In genomic region chr14:52583544-52583943, GRCh38 we compare ENCODE assay signal across 20 cellular contexts. TPM values are rescaled to one million over a fixed set of nuclear protein-coding genes. Genes with fewer than 3 reads are reported as not detected.
DNase-seq lines count a peak whose midpoint lies in the region; ATAC-seq, FAIRE-seq and TF ChIP-seq lines count a peak whose summit lies in the region.
"Had no signal": no experiment of that assay in that cellular context is flagged by ENCODE, and none has a peak within 500 bp of the region (broad histone marks: within the 10 kb centered on the region; RNA-seq: fewer than 3 reads in every experiment).

No MANE protein-coding gene starts in this region.

- TF ChIP-seq POLR2A in Peyer's patch (IDR thresholded peaks at IDR 0.05): no peak

- H3K4me3 ChIP-seq in bronchial epithelial cell (ENCODE audit: low read depth, low read length) (no peak overlapping the region), keratinocyte (ENCODE audit: control insufficient read depth in 2 of 3, extremely low read depth in 1 of 3, insufficient read depth in 2 of 3, low read depth in 1 of 3, low read length in 3 of 3) (no peak overlapping the region), Peyer's patch (no peak overlapping the region)
- H3K4me3 ChIP-seq: GM12878, SK-N-MC had no signal

- H3K9me3 ChIP-seq in keratinocyte (ENCODE audit: control insufficient read depth, low read depth, low read length) (no peaks in the 10 kb centered on the region), Peyer's patch (no peaks in the 10 kb centered on the region)

- no peaks in the 10 kb centered on the region for H3K36me3 ChIP-seq in bronchial epithelial cell (ENCODE audit: control insufficient read depth, insufficient read depth, low read length)
- no peaks in the 10 kb centered on the region for H3K36me3 ChIP-seq in keratinocyte (ENCODE audit: control insufficient read depth in 2 of 2, extremely low read depth in 1 of 2, insufficient read depth in 2 of 2, low read length in 2 of 2)
- H3K36me3 ChIP-seq in Peyer's patch: no peaks in the 10 kb centered on the region

- FAIRE-seq in bronchial epithelial cell (lab: Jason Lieb, UNC): no peak
- no peak for FAIRE-seq in keratinocyte (lab: Jason Lieb, UNC)
- FAIRE-seq: GM12878, GM18507, HTR-8/SVneo had no signal

- no peak overlapping the region for H3K9ac ChIP-seq in keratinocyte (ENCODE audit: control insufficient read depth, extremely low read depth, insufficient read depth, low read length)

- H3K27ac ChIP-seq in keratinocyte (ENCODE audit: control insufficient read depth, insufficient read depth, low read length): no peak overlapping the region
- no peak overlapping the region for H3K27ac ChIP-seq in Peyer's patch
- H3K27ac ChIP-seq: SK-N-MC had no signal

- no peak overlapping the region for H3K4me2 ChIP-seq in keratinocyte (ENCODE audit: control insufficient read depth, extremely low read depth, insufficient read depth, low read depth, low read length)

- H3K79me2 ChIP-seq in keratinocyte (ENCODE audit: control insufficient read depth, insufficient read depth, low read length): no peaks in the 10 kb centered on the region

- TF ChIP-seq CTCF in bronchial epithelial cell (IDR thresholded peaks at IDR 0.05; ENCODE audit: insufficient read depth, low read length, severe bottlenecking) (no peak), keratinocyte (optimal IDR thresholded peaks at IDR 0.05 in 1 of 3, IDR thresholded peaks at IDR 0.05 in 1 of 3, conservative IDR thresholded peaks at IDR 0.05 in 1 of 3; ENCODE audit: extremely low read depth in 1 of 3, insufficient read depth in 2 of 3, low read length in 3 of 3) (no peak), Peyer's patch (IDR thresholded peaks at IDR 0.05) (no peak)

- peak; percentile 52 for DNase-seq in ELR (ENCODE audit: low read depth)
- peak; percentile 14 for DNase-seq in HT1080 (ENCODE audit: low read depth)
- DNase-seq in bronchial epithelial cell (ENCODE audit: low read depth): peak; percentile 67
- no peak for DNase-seq in keratinocyte (ENCODE audit: low read depth, low spot score)
- no peak for DNase-seq in Peyer's patch
- no peak for DNase-seq in SHP77 (lab: John Stamatoyannopoulos, UW)
- DNase-seq: CD4-positive, alpha-beta memory T cell; DMS79 treated with DMSO at 0.1 percent for 48 hours; GDM1; MV-4-11; NCI-H1417; NCI-H187 treated with DMSO at 0.1 percent for 48 hours; NCI-H69 had no signal

- no peak for ATAC-seq in HG03442 (IDR thresholded peaks at IDR 0.05; ENCODE audit: unreplicated experiment)
- ATAC-seq in HG02678 (IDR thresholded peaks at IDR 0.05; ENCODE audit: unreplicated experiment): no peak
- ATAC-seq: GM12878, Right ventricle myocardium inferior had no signal

- H3K27me3 ChIP-seq in bronchial epithelial cell (ENCODE audit: control insufficient read depth, insufficient read depth, low read length) (no peaks in the 10 kb centered on the region), keratinocyte (ENCODE audit: control insufficient read depth, extremely low read depth, insufficient read depth, low read length) (no peaks in the 10 kb centered on the region), Peyer's patch (no peaks in the 10 kb centered on the region)

- peak overlapping the region; percentile 60 for H2AFZ ChIP-seq in keratinocyte (ENCODE audit: control insufficient read depth, low read length)

- dilution Hi-C loops in keratinocyte (cut with MboI; ENCODE audit: extremely low pct_ligation_motif_present, low sequenced_read_pairs): no loop called here

- no peaks in the 10 kb centered on the region for H3K9me1 ChIP-seq in keratinocyte (ENCODE audit: control insufficient read depth, extremely low read depth, insufficient read depth, low read length)

- no peaks in the 10 kb centered on the region for H4K20me1 ChIP-seq in keratinocyte (ENCODE audit: control insufficient read depth, extremely low read depth, insufficient read depth, low read length)

- peaks cover 4% of the 10 kb centered on the region for H3K4me1 ChIP-seq in keratinocyte (ENCODE audit: control insufficient read depth, extremely low read depth, insufficient read depth, low read length)
- H3K4me1 ChIP-seq in Peyer's patch: no peaks in the 10 kb centered on the region

RNA-seq across cellular contexts. Expression of gene GPR137C, which starts 30.9 kb away (rescaled TPM):
- 0.16 and 0.20 TPM in 2 replicates for total RNA-seq in HT1080 (2014; rRNA removed; shearing (Covaris generic))
- polyA plus RNA-seq in HT1080 (2015; cell fraction: cytosol; rRNA removed): 0.37 and 0.52 TPM in 2 replicates
- polyA plus RNA-seq in HT1080 (2015; cell fraction: nucleus; rRNA removed): 0.19 and 0.25 TPM in 2 replicates
- total RNA-seq in bronchial epithelial cell: under 0.01 and 0.26 TPM in 2 replicates
- polyA plus RNA-seq in keratinocyte: 0.03 to 0.11 TPM (median 0.05 TPM) in 3 replicates
- not detected for polyA plus RNA-seq in keratinocyte (2011; ENCODE audit: low read depth)
- not detected in 2 replicates for polyA plus RNA-seq in keratinocyte (2011; cell fraction: cytosol; rRNA removed)
- polyA plus RNA-seq in keratinocyte (2011; cell fraction: nucleus; rRNA removed): 0.08 TPM in 1 of 2 replicates, not detected in the other
- polyA plus RNA-seq in keratinocyte (2012; ENCODE audit: low replicate concordance): 0.06 TPM in 1 of 2 replicates, not detected in the other
- 0.10 TPM in 1 of 3 replicates, not detected in the others for polyA minus RNA-seq in keratinocyte
- not detected for polyA minus RNA-seq in keratinocyte (2011; cell fraction: cytosol; rRNA and poly(A)+ RNA removed)
- polyA minus RNA-seq in keratinocyte (2011; cell fraction: nucleus; rRNA and poly(A)+ RNA removed): not detected in 2 replicates
- 1 to 10 TPM in 1 of 4 donors, under 1 TPM in 2, not detected in 1; 0.18 to 1.7 (median 0.40) TPM for total RNA-seq in Peyer's patch
- polyA plus RNA-seq: CD4-positive, alpha-beta memory T cell had no signal

RNA-seq across cellular contexts. Expression of gene TXNDC16, which starts 31.2 kb away (rescaled TPM):
- 1.8 and 2.4 TPM in 2 replicates for total RNA-seq in HT1080 (2014; rRNA removed; shearing (Covaris generic))
- 2.8 and 3.6 TPM in 2 replicates for polyA plus RNA-seq in HT1080 (2015; cell fraction: cytosol; rRNA removed)
- polyA plus RNA-seq in HT1080 (2015; cell fraction: nucleus; rRNA removed): 7.2 and 8.5 TPM in 2 replicates
- total RNA-seq in bronchial epithelial cell (0.79 and 1.0 TPM in 2 replicates), Peyer's patch (1 to 10 TPM; 3.3 to 5.6 (median 4.6) TPM)
- 1.2 to 1.9 TPM (median 1.2 TPM) in 3 replicates for polyA plus RNA-seq in keratinocyte
- polyA plus RNA-seq in keratinocyte (2011; ENCODE audit: low read depth): 2.3 TPM
- 0.35 and 0.72 TPM in 2 replicates for polyA plus RNA-seq in keratinocyte (2011; cell fraction: cytosol; rRNA removed)
- polyA plus RNA-seq in keratinocyte (2011; cell fraction: nucleus; rRNA removed): 1.1 and 1.7 TPM in 2 replicates
- 0.78 and 1.3 TPM in 2 replicates for polyA plus RNA-seq in keratinocyte (2012; ENCODE audit: low replicate concordance)
- 0.66 to 1.2 TPM in 2 of 3 replicates, not detected in the other for polyA minus RNA-seq in keratinocyte
- 7.1 TPM for polyA minus RNA-seq in keratinocyte (2011; cell fraction: cytosol; rRNA and poly(A)+ RNA removed)
- 1.3 and 3.1 TPM in 2 replicates for polyA minus RNA-seq in keratinocyte (2011; cell fraction: nucleus; rRNA and poly(A)+ RNA removed)

Comparison
In these comparisons a context has a peak if more than half of its experiments do, and no peak if none do; other contexts are left out.
1. DNase-seq: peak in ELR (single experiment), HT1080 (single experiment) and bronchial epithelial cell (single experiment); none in keratinocyte (single experiment), Peyer's patch (0 of 3) and SHP77 (0 of 2).